ENCODE assay signal across 9 cellular contexts in the genomic region with DNA sequence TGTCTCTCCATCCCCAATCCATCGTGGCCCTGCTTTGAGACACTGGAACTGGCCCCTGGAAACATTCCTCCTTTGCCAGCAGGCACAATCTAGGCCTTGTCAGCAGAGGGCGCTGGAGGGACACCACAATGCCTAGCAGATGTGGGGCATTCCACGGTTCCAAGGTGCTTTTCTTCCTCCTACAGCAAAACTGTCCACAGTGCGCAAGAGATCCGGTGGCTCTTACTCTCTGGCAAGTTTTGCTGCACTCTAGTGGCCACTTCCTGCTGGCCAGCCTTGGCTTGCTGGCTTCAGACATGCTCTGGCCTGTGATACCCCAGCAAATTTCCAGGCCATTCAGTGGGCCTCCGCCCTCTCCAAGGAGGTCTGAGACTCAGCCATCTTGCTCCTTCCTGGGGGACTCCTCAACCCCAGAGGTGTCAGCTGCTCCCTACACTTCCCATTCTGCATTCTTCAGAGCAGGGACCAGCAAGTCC. TPM values are rescaled to one million over a fixed set of nuclear protein-coding genes. Genes with fewer than 3 reads are reported as not detected.
DNase-seq lines count a peak whose midpoint lies in the region; TF ChIP-seq lines count a peak whose summit lies in the region.
"Had no signal": no experiment of that assay in that cellular context is flagged by ENCODE, and none has a peak within 500 bp of the region (broad histone marks: within the 10 kb centered on the region; RNA-seq: fewer than 3 reads in every experiment).

No MANE protein-coding gene starts in this region.

- intact Hi-C loops in tibial artery (cut with DNase I; ENCODE audit: low total_unique reads): loop anchor here (2.0 kb wide), 1 partner anchor 140 kb away; no protein-coding TSS in a partner anchor

- no peak overlapping the region for H3K4me3 ChIP-seq in tibial artery
- H3K4me3 ChIP-seq: BLaER1 treated with 17β-estradiol and CSF1 and Interleukin-3, amounts not matched to agents 10 nM and 100 nM had no signal

- no peaks in the 10 kb centered on the region for H3K27me3 Mint-ChIP-seq in osteocyte (ENCODE audit: unreplicated experiment)

- H3K4me1 ChIP-seq in tibial artery: no peaks in the 10 kb centered on the region
- H3K4me1 ChIP-seq: BLaER1 treated with 17β-estradiol and CSF1 and Interleukin-3, amounts not matched to agents 10 nM and 100 nM had no signal

- peaks cover 3% of the 10 kb centered on the region for H3K4me1 Mint-ChIP-seq in osteocyte (ENCODE audit: unreplicated experiment)

- in situ Hi-C loops in SK-MEL-5 (cut with HindIII; ENCODE audit: low pct_unique_long_range_greater_than_20kb, low sequenced_read_pairs): no loop called here

- H3K27ac ChIP-seq in tibial artery: no peak overlapping the region
- H3K27ac ChIP-seq: BLaER1 treated with 17β-estradiol and CSF1 and Interleukin-3, amounts not matched to agents 10 nM and 100 nM had no signal

- DNase-seq in activated gamma-delta T cell treated with Interleukin-2 at 50 U/mL for 16 hours (peak; percentile 81), activated gamma-delta T cell (lab: John Stamatoyannopoulos, UW) (no peak), NCI-H1092 (lab: John Stamatoyannopoulos, UW) (peak; percentile 74), SK-MEL-5 (ENCODE audit: low read depth, low spot score) (peak; percentile 96), germinal center (ENCODE audit: low spot score) (peak; percentile 78), osteocyte (ENCODE audit: extremely low spot score, unreplicated experiment) (peak; percentile 95), tibial artery (peak; percentile 91 to 93)
- peak; percentile 49 to 76 (median 74) for DNase-seq in activated naive CD4-positive, alpha-beta T cell (lab: John Stamatoyannopoulos, UW)

- TF ChIP-seq CTCF in osteocyte (IDR thresholded peaks at IDR 0.05) (peak; percentile 97), tibial artery (IDR thresholded peaks at IDR 0.05) (peak; percentile 92 to 93)

- peaks cover 0 to 33% (median 5%) of the 10 kb centered on the region in 3 donors for H3K36me3 ChIP-seq in tibial artery

- no peaks in the 10 kb centered on the region for H3K9me3 Mint-ChIP-seq in osteocyte (ENCODE audit: unreplicated experiment)

- H3K9me3 ChIP-seq in tibial artery: no peaks in the 10 kb centered on the region

- H3K27ac Mint-ChIP-seq in osteocyte (ENCODE audit: unreplicated experiment): peak overlapping the region; percentile 23

- H3K27me3 ChIP-seq in tibial artery: no peaks in the 10 kb centered on the region
- H3K27me3 ChIP-seq: BLaER1 treated with 17β-estradiol and CSF1 and Interleukin-3, amounts not matched to agents 10 nM and 100 nM had no signal

- no peak overlapping the region for H3K4me3 Mint-ChIP-seq in osteocyte (ENCODE audit: unreplicated experiment)

- peaks cover 4% of the 10 kb centered on the region for H3K36me3 Mint-ChIP-seq in osteocyte (ENCODE audit: unreplicated experiment)

RNA-seq across cellular contexts. Expression of gene RBM4B, which starts 17.1 kb away (rescaled TPM):
- 8.1 and 11.0 TPM in 2 replicates for total RNA-seq in SK-MEL-5 (2014; rRNA removed; shearing (Covaris generic))
- 10.2 TPM in 2 replicates for polyA plus RNA-seq in SK-MEL-5 (2015; cell fraction: cytosol; rRNA removed)
- 42.7 and 50.6 TPM in 2 replicates for polyA plus RNA-seq in SK-MEL-5 (2015; cell fraction: nucleus; rRNA removed)
- 31.2 and 31.4 TPM in 2 replicates for total RNA-seq in osteocyte

RNA-seq across cellular contexts. Expression of gene SPTBN2, which starts 34.2 kb away (rescaled TPM):
- total RNA-seq in SK-MEL-5 (2014; rRNA removed; shearing (Covaris generic)): 19.5 and 23.3 TPM in 2 replicates
- polyA plus RNA-seq in SK-MEL-5 (2015; cell fraction: cytosol; rRNA removed): 20.7 and 29.3 TPM in 2 replicates
- 27.8 and 49.5 TPM in 2 replicates for polyA plus RNA-seq in SK-MEL-5 (2015; cell fraction: nucleus; rRNA removed)
- 12.6 and 12.9 TPM in 2 replicates for total RNA-seq in osteocyte

RNA-seq across cellular contexts. Expression of gene RBM4, which starts 56.3 kb away (rescaled TPM):
- 58.3 and 73.6 TPM in 2 replicates for total RNA-seq in SK-MEL-5 (2014; rRNA removed; shearing (Covaris generic))
- polyA plus RNA-seq in SK-MEL-5 (2015; cell fraction: cytosol; rRNA removed): 85.4 and 89.4 TPM in 2 replicates
- polyA plus RNA-seq in SK-MEL-5 (2015; cell fraction: nucleus; rRNA removed): 64.5 and 71.7 TPM in 2 replicates
- total RNA-seq in osteocyte: 158 and 167 TPM in 2 replicates
